Comparison of ENCODE assay signal across 8 cellular contexts in the genomic region with DNA sequence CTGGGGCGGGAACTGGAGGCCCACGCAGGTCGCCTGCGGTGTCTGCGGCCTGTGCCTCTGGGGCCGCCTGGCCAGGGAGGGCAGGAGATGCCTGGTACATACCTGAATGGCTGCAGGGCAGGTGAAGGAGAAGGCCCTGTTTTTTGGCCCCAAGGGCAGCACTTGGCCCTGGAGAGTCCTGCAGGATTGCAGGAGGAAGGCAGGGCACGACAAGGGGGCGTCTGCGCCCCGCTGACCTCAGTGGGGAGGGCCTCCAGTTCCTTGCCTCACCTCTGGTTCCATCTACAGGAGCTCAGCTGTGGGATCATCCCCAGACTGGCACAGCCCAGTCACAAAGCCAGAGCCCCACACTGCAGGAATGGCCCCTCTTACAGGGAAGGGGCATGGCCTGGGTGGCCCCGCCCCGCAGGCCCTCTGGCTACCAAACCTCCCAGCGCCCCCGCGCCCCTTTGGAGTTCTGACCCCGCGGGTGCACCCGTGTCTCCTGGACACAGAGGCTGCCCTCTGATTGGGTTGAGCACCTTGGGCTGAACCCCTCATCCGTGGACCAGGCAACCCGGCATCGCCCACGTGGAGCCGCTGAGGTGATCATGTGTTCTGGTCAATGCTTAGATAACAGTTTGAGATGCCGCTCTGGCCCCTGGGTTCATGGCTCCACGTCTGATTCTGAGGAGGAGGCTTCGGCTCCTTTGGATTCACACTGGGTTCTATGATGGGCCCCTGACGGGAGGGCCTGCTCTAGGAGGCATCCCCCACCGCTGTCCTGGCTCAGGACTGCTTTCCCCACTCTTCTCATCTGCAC. TPM values are rescaled to one million over a fixed set of nuclear protein-coding genes. Genes with fewer than 3 reads are reported as not detected.
DNase-seq lines count a peak whose midpoint lies in the region; ATAC-seq, FAIRE-seq and TF ChIP-seq lines count a peak whose summit lies in the region.

No MANE protein-coding gene starts in this region.

- no peaks in the 10 kb centered on the region for H4K20me1 ChIP-seq in SK-N-SH (ENCODE audit: insufficient read depth)
- H4K20me1 ChIP-seq in H1 (replicated peaks in 1 of 2; ENCODE audit: control insufficient read depth in 1 of 2, insufficient read depth in 2 of 2, low read length in 2 of 2) = peaks cover 0 to 4% of the 10 kb centered on the region in 2 experiments

- peak overlapping the region; percentile 73 for H3K27ac Mint-ChIP-seq in activated CD4-positive, alpha-beta T cell treated with anti-CD3 and anti-CD28 coated beads for 36 hours
- H3K27ac Mint-ChIP-seq in osteocyte (ENCODE audit: unreplicated experiment) = peak overlapping the region; percentile 47

- H2BK15ac ChIP-seq in H1 (ENCODE audit: low read length) = peak overlapping the region; percentile 81; the same call in 1 of the 2 replicates

- H2AFZ ChIP-seq in SK-N-SH (ENCODE audit: low read depth) = no peak overlapping the region
- H2AFZ ChIP-seq in H1 (ENCODE audit: low read length) = no peak overlapping the region

- H3K79me2 ChIP-seq in SK-N-SH (ENCODE audit: insufficient read depth) (peaks cover 19% of the 10 kb centered on the region), H1 (ENCODE audit: control insufficient read depth in 1 of 2, insufficient read depth in 2 of 2, low read length in 2 of 2) (peaks cover 0 to 6% of the 10 kb centered on the region in 2 experiments; a peak in 1 of 4 replicates)

- H3K23ac ChIP-seq in H1 (ENCODE audit: insufficient read length) = no peak overlapping the region

- POLR2A ChIA-PET in activated CD4-positive, alpha-beta T cell treated with anti-CD3 and anti-CD28 coated beads for 36 hours (lab: Charles Lee) = interaction anchor here (0.6 kb wide), 2 partner anchors 71 to 134 kb away, joined by 3 to 4 read pairs; no protein-coding TSS in a partner anchor
- POLR2A ChIA-PET in SK-N-SH (lab: Yijun Ruan, JAX) = no interaction called here
- POLR2A ChIA-PET in H1 (lab: Charles Lee; ENCODE audit: partially characterized antibody) = interaction anchor here (0.6 to 3.6 kb wide), 5 partner anchors 11 to 216 kb away, joined by 3 to 13 read pairs (median 3); no protein-coding TSS in a partner anchor

- no peaks in the 10 kb centered on the region for H3K27me3 Mint-ChIP-seq in activated CD4-positive, alpha-beta T cell treated with anti-CD3 and anti-CD28 coated beads for 36 hours
- no peaks in the 10 kb centered on the region for H3K27me3 Mint-ChIP-seq in osteocyte (ENCODE audit: unreplicated experiment)

- TF ChIP-seq EP300 in SK-N-SH (IDR thresholded peaks at IDR 0.05; ENCODE audit: borderline replicate concordance in 1 of 2, low read depth in 1 of 2, low read length in 1 of 2) (no peak), H1 (IDR thresholded peaks at IDR 0.05; ENCODE audit: borderline replicate concordance in 1 of 2, low read depth in 2 of 2, low read length in 2 of 2) (no peak)

- peak overlapping the region; percentile 83 for H3K4me3 Mint-ChIP-seq in activated CD4-positive, alpha-beta T cell treated with anti-CD3 and anti-CD28 coated beads for 36 hours
- peak overlapping the region; percentile 55 for H3K4me3 Mint-ChIP-seq in osteocyte (ENCODE audit: unreplicated experiment)

- peak overlapping the region; percentile 40 for H4K8ac ChIP-seq in H1 (ENCODE audit: extremely low read depth, insufficient read depth, low read length)

- FAIRE-seq in H1 (lab: Jason Lieb, UNC) = no peak

- H3K9me3 ChIP-seq in SK-N-SH (no peaks in the 10 kb centered on the region), H1 (ENCODE audit: insufficient read depth in 2 of 2, low read depth in 1 of 2, low read length in 1 of 2) (no peaks in the 10 kb centered on the region)

- CTCF ChIA-PET in activated CD4-positive, alpha-beta T cell treated with anti-CD3 and anti-CD28 coated beads for 36 hours (lab: Charles Lee) = interaction anchor here (0.5 to 1.8 kb wide), 6 partner anchors 22 to 373 kb away, joined by 3 to 9 read pairs (median 3); a partner anchor contains a TSS
- CTCF ChIA-PET in SK-N-SH (lab: Yijun Ruan, JAX) (interaction anchor here (0.7 to 4.0 kb wide), 18 partner anchors 10 to 508 kb away, joined by 3 to 44 read pairs (median 3); no protein-coding TSS in a partner anchor), H1 (lab: Charles Lee; ENCODE audit: partially characterized antibody) (interaction anchor here (0.9 to 2.6 kb wide), 10 partner anchors 11 to 134 kb away, joined by 3 to 12 read pairs (median 3); a partner anchor contains a TSS)

- no peak overlapping the region; the same call in 1 of the 2 replicates for H2BK12ac ChIP-seq in H1 (ENCODE audit: low read depth, low read length)

- H3K9ac ChIP-seq in SK-N-SH (peak overlapping the region; percentile 66; the same call in 1 of the 2 replicates), H1 (replicated peaks in 1 of 4; ENCODE audit: extremely low read depth in 1 of 4, low read depth in 3 of 4, low read length in 3 of 4) (no peak overlapping the region; a peak in 3 of 7 replicates)

- no peak for ATAC-seq in activated CD4-positive, alpha-beta T cell treated with anti-CD3 and anti-CD28 coated beads for 36 hours
- no peak for ATAC-seq in HG02678 (IDR thresholded peaks at IDR 0.05; ENCODE audit: unreplicated experiment)

- peak overlapping the region; percentile 78; the same call in 1 of the 2 replicates for H2BK5ac ChIP-seq in H1 (ENCODE audit: low read depth, low read length)

- no peak for TF ChIP-seq POLR2A in H1 (IDR thresholded peaks at IDR 0.05; ENCODE audit: control extremely low read depth in 1 of 2, low read depth in 2 of 2, low read length in 2 of 2)

- peaks cover 7 to 32% of the 10 kb centered on the region in 2 experiments; a peak in 1 of 4 replicates for H3K4me1 ChIP-seq in SK-N-SH (ENCODE audit: control insufficient read depth in 1 of 2, insufficient read depth in 2 of 2, low read depth in 1 of 2, low read length in 1 of 2)
- H3K4me1 ChIP-seq in H1 (replicated peaks in 1 of 4; ENCODE audit: control insufficient read depth in 3 of 4, insufficient read depth in 4 of 4, low read length in 3 of 4) = peaks cover 0 to 14% (median 11%) of the 10 kb centered on the region in 4 experiments; a peak in 5 of 7 replicates

- H3K4me2 ChIP-seq in SK-N-SH (peak overlapping the region; percentile 91), H1 (ENCODE audit: insufficient read depth in 1 of 2, low read depth in 2 of 2, low read length in 2 of 2) (peak overlapping the region; percentile 75 to 91)

- no peak overlapping the region for H2BK20ac ChIP-seq in H1 (ENCODE audit: low read length)

- H3K36me3 Mint-ChIP-seq in activated CD4-positive, alpha-beta T cell treated with anti-CD3 and anti-CD28 coated beads for 36 hours (ENCODE audit: low read depth) = peaks cover 7% of the 10 kb centered on the region
- H3K36me3 Mint-ChIP-seq in osteocyte (ENCODE audit: unreplicated experiment) = peaks cover 8% of the 10 kb centered on the region

- peak overlapping the region; percentile 63 for H3K4ac ChIP-seq in H1 (replicated peaks; ENCODE audit: insufficient read length, low read depth, low read length)

- peak; percentile 50 for DNase-seq in activated CD4-positive, alpha-beta T cell treated with anti-CD3 and anti-CD28 coated beads for 36 hours
- DNase-seq in activated CD4-positive, alpha-beta T cell treated with anti-CD3 and anti-CD28 coated beads for 1 hour = no peak
- DNase-seq in SK-N-SH = no peak
- DNase-seq in H1 (ENCODE audit: low read depth in 1 of 2, low spot score in 2 of 2) = peak in 1 of 2 experiments; percentile 68
- no peak for DNase-seq in osteocyte (ENCODE audit: extremely low spot score, unreplicated experiment)
- no peak for DNase-seq in middle frontal gyrus (ENCODE audit: extremely low spot score, low spot score)
- DNase-seq in NK-92 (lab: John Stamatoyannopoulos, UW; ENCODE audit: unreplicated experiment) = no peak

- TF ChIP-seq RAD21 in SK-N-SH (IDR thresholded peaks at IDR 0.05; ENCODE audit: low read length) (no peak), H1 (IDR thresholded peaks at IDR 0.05 in 1 of 2, conservative IDR thresholded peaks at IDR 0.05 in 1 of 2; ENCODE audit: low read depth in 2 of 2, low read length in 2 of 2) (no peak)

- H3K4me1 Mint-ChIP-seq in activated CD4-positive, alpha-beta T cell treated with anti-CD3 and anti-CD28 coated beads for 36 hours = peaks cover 38% of the 10 kb centered on the region
- peaks cover 21% of the 10 kb centered on the region for H3K4me1 Mint-ChIP-seq in osteocyte (ENCODE audit: unreplicated experiment)

- no peak overlapping the region for H3K14ac ChIP-seq in H1 (ENCODE audit: insufficient read length)

- H3K4me3 ChIP-seq in SK-N-SH (ENCODE audit: low read depth in 2 of 2, low read length in 1 of 2) (peak overlapping the region; percentile 80 to 99), H1 (ENCODE audit: extremely low read depth in 1 of 4, insufficient read depth in 2 of 4, low read depth in 3 of 4, low read length in 4 of 4) (peak overlapping the region; percentile 51 to 92 (median 56))

- H3K36me3 ChIP-seq in SK-N-SH (replicated peaks in 1 of 2; ENCODE audit: control insufficient read depth in 1 of 2, insufficient read depth in 2 of 2, low read length in 1 of 2) = peaks cover 0 to 11% of the 10 kb centered on the region in 2 experiments
- H3K36me3 ChIP-seq in H1 (ENCODE audit: control insufficient read depth in 2 of 4, insufficient read depth in 4 of 4, low read length in 3 of 4) = peaks cover 0 to 2% (median under 1%) of the 10 kb centered on the region in 4 experiments; a peak in 4 of 8 replicates

- no peaks in the 10 kb centered on the region for H3K79me1 ChIP-seq in H1 (ENCODE audit: low read depth, low read length)

- peak overlapping the region; percentile 97 for H4K91ac ChIP-seq in H1 (replicated peaks; ENCODE audit: insufficient read length, low read length)

- H3K18ac ChIP-seq in H1 (ENCODE audit: extremely low read depth, low read length) = peak overlapping the region; percentile 83

- H3K9me2 ChIP-seq in SK-N-SH = no peaks in the 10 kb centered on the region

- 81% methylated on average over 11 of the region's 28 CpGs for WGBS in SK-N-SH (ENCODE audit: low lambda C conversion rate)
- 54% methylated on average over 22 of the region's 28 CpGs; no CpG with 5 or more reads in 1 of the 2 experiments for WGBS in H1 (ENCODE audit: extremely low coverage in 1 of 2, insufficient coverage in 1 of 2, insufficient read length in 1 of 2, insufficient replicate concordance in 2 of 2, low coverage in 1 of 2, low lambda C conversion rate in 2 of 2, missing lambda C conversion rate in 1 of 2), 2 experiments

- no peaks in the 10 kb centered on the region for H3F3A ChIP-seq in SK-N-SH (replicated peaks; ENCODE audit: insufficient read depth)

- H2AK5ac ChIP-seq in H1 (ENCODE audit: low read depth, low read length) = peak overlapping the region; percentile 65; the same call in 1 of the 2 replicates

- peaks cover 15% of the 10 kb centered on the region for H3K23me2 ChIP-seq in H1 (ENCODE audit: low read depth, low read length)

- TF ChIP-seq CTCF in SK-N-SH (IDR thresholded peaks at IDR 0.05) (no peak), H1 (IDR thresholded peaks at IDR 0.05; ENCODE audit: control extremely low read depth in 1 of 3, insufficient read depth in 1 of 3, low read depth in 1 of 3, low read length in 3 of 3) (no peak), osteocyte (IDR thresholded peaks at IDR 0.05) (no peak)

- H2BK120ac ChIP-seq in H1 (replicated peaks; ENCODE audit: low read depth, low read length) = no peak overlapping the region

- intact Hi-C loops in activated CD4-positive, alpha-beta T cell treated with anti-CD3 and anti-CD28 coated beads for 36 hours (cut with DNase I, micrococcal nuclease) = loop anchor here (1.0 to 5.0 kb wide), 16 partner anchors 22 to 1487 kb away; a partner anchor contains a TSS

- H3K56ac ChIP-seq in H1 (replicated peaks; ENCODE audit: insufficient read length, low read depth, low read length) = no peak overlapping the region

- peak overlapping the region; percentile 34 for H4K5ac ChIP-seq in H1 (ENCODE audit: insufficient read length, low read depth, low read length)

- H3K27ac ChIP-seq in SK-N-SH (ENCODE audit: low read depth in 2 of 2, low read length in 1 of 2) (no peak overlapping the region; a peak in 1 of 4 replicates), H1 (ENCODE audit: low read depth, low read length) (no peak overlapping the region)

- H3K9me3 Mint-ChIP-seq in activated CD4-positive, alpha-beta T cell treated with anti-CD3 and anti-CD28 coated beads for 36 hours (ENCODE audit: low read depth) = no peaks in the 10 kb centered on the region
- no peaks in the 10 kb centered on the region for H3K9me3 Mint-ChIP-seq in osteocyte (ENCODE audit: unreplicated experiment)

- peaks cover 12% of the 10 kb centered on the region for H3K27me3 ChIP-seq in SK-N-SH (ENCODE audit: insufficient read depth)
- H3K27me3 ChIP-seq in H1 (replicated peaks in 1 of 4; ENCODE audit: control insufficient read depth in 3 of 4, extremely low read depth in 1 of 4, insufficient read depth in 3 of 4, low read length in 3 of 4) = peaks cover 0 to 2% (median 0%) of the 10 kb centered on the region in 4 experiments; a peak in 2 of 7 replicates

RNA-seq across cellular contexts. Expression of a gene that starts 1.3 kb away (rescaled TPM):
- total RNA-seq in activated CD4-positive, alpha-beta T cell treated with anti-CD3 and anti-CD28 coated beads for 36 hours = 10 to 100 TPM; 15.1 to 17.7 TPM
- 25.7 and 28.6 TPM in 2 replicates for polyA plus RNA-seq in SK-N-SH (2012; rRNA removed)
- 15.1 and 21.5 TPM in 2 replicates for polyA plus RNA-seq in SK-N-SH (2012; cell fraction: cytosol; rRNA removed)
- 36.3 and 37.8 TPM in 2 replicates for polyA plus RNA-seq in SK-N-SH (2012; cell fraction: nucleus; rRNA removed)
- total RNA-seq in H1 (2021; fragmentation: NEBNext Ultra II Directional; extraction: Animal tissue kit (Norgen Biotek cat#: 25700)) = 24.3 and 24.7 TPM in 2 replicates
- polyA plus RNA-seq in H1 (2011; rRNA removed) = 26.9 and 37.3 TPM in 2 replicates
- 29.9 TPM for polyA plus RNA-seq in H1 (2011; cell fraction: cytosol; rRNA removed)
- 42.6 TPM for polyA plus RNA-seq in H1 (2011; cell fraction: nucleus; rRNA removed)
- 16.5 to 25.6 TPM (median 24.1 TPM) in 4 replicates for polyA plus RNA-seq in H1 (2012, experiment 1 of 2)
- 26.0 TPM for polyA plus RNA-seq in H1 (2012, experiment 2 of 2)
- polyA plus RNA-seq in H1 (2013, experiment 1 of 2) = 13.3 TPM
- 13.7 TPM for polyA plus RNA-seq in H1 (2013, experiment 2 of 2)
- polyA minus RNA-seq in H1 (2011; rRNA and poly(A)+ RNA removed) = 10.7 and 13.6 TPM in 2 replicates
- polyA minus RNA-seq in H1 (2011; cell fraction: cytosol; rRNA and poly(A)+ RNA removed) = 19.8 TPM
- polyA minus RNA-seq in H1 (2011; cell fraction: nucleus; rRNA and poly(A)+ RNA removed) = 22.3 TPM
- total RNA-seq in osteocyte = 23.1 and 25.6 TPM in 2 replicates

RNA-seq across cellular contexts. Expression of a gene that starts 22.1 kb away (rescaled TPM):
- total RNA-seq in activated CD4-positive, alpha-beta T cell treated with anti-CD3 and anti-CD28 coated beads for 36 hours = 100 to 1,000 TPM; 146 to 152 TPM
- 181 and 189 TPM in 2 replicates for polyA plus RNA-seq in SK-N-SH (2012; rRNA removed)
- 176 and 236 TPM in 2 replicates for polyA plus RNA-seq in SK-N-SH (2012; cell fraction: cytosol; rRNA removed)
- 214 and 301 TPM in 2 replicates for polyA plus RNA-seq in SK-N-SH (2012; cell fraction: nucleus; rRNA removed)
- total RNA-seq in H1 (2021; fragmentation: NEBNext Ultra II Directional; extraction: Animal tissue kit (Norgen Biotek cat#: 25700)) = 92.0 and 102 TPM in 2 replicates
- 120 and 134 TPM in 2 replicates for polyA plus RNA-seq in H1 (2011; rRNA removed)
- 93.7 TPM for polyA plus RNA-seq in H1 (2011; cell fraction: cytosol; rRNA removed)
- polyA plus RNA-seq in H1 (2011; cell fraction: nucleus; rRNA removed) = 63.8 TPM
- 70.3 to 94.7 TPM (median 80.1 TPM) in 4 replicates for polyA plus RNA-seq in H1 (2012, experiment 1 of 2)
- polyA plus RNA-seq in H1 (2012, experiment 2 of 2) = 37.7 TPM
- polyA plus RNA-seq in H1 (2013, experiment 1 of 2) = 96.9 TPM
- 106 TPM for polyA plus RNA-seq in H1 (2013, experiment 2 of 2)
- 133 and 151 TPM in 2 replicates for polyA minus RNA-seq in H1 (2011; rRNA and poly(A)+ RNA removed)
- polyA minus RNA-seq in H1 (2011; cell fraction: cytosol; rRNA and poly(A)+ RNA removed) = 34.6 TPM
- 20.3 TPM for polyA minus RNA-seq in H1 (2011; cell fraction: nucleus; rRNA and poly(A)+ RNA removed)
- 144 and 147 TPM in 2 replicates for total RNA-seq in osteocyte

RNA-seq across cellular contexts. Expression of a gene that starts 22.3 kb away (rescaled TPM):
- total RNA-seq in activated CD4-positive, alpha-beta T cell treated with anti-CD3 and anti-CD28 coated beads for 36 hours = 1 to 10 TPM; 5.1 to 6.1 TPM
- polyA plus RNA-seq in SK-N-SH (2012; rRNA removed) = 13.7 and 16.3 TPM in 2 replicates
- polyA plus RNA-seq in SK-N-SH (2012; cell fraction: cytosol; rRNA removed) = 9.6 and 10.3 TPM in 2 replicates
- 35.5 and 38.1 TPM in 2 replicates for polyA plus RNA-seq in SK-N-SH (2012; cell fraction: nucleus; rRNA removed)
- total RNA-seq in H1 (2021; fragmentation: NEBNext Ultra II Directional; extraction: Animal tissue kit (Norgen Biotek cat#: 25700)) = 9.1 and 10.5 TPM in 2 replicates
- 5.0 and 7.6 TPM in 2 replicates for polyA plus RNA-seq in H1 (2011; rRNA removed)
- polyA plus RNA-seq in H1 (2011; cell fraction: cytosol; rRNA removed) = 6.9 TPM
- polyA plus RNA-seq in H1 (2011; cell fraction: nucleus; rRNA removed) = 15.8 TPM
- 4.3 to 8.9 TPM (median 7.8 TPM) in 4 replicates for polyA plus RNA-seq in H1 (2012, experiment 1 of 2)
- polyA plus RNA-seq in H1 (2012, experiment 2 of 2) = 2.9 TPM
- 3.5 TPM for polyA plus RNA-seq in H1 (2013, experiment 1 of 2)
- polyA plus RNA-seq in H1 (2013, experiment 2 of 2) = 3.7 TPM
- 9.2 and 11.9 TPM in 2 replicates for polyA minus RNA-seq in H1 (2011; rRNA and poly(A)+ RNA removed)
- polyA minus RNA-seq in H1 (2011; cell fraction: cytosol; rRNA and poly(A)+ RNA removed) = 7.9 TPM
- polyA minus RNA-seq in H1 (2011; cell fraction: nucleus; rRNA and poly(A)+ RNA removed) = 14.4 TPM
- total RNA-seq in osteocyte = 10.9 and 12.7 TPM in 2 replicates
